ENCODE assay signal across 1 cellular context in the genomic region with DNA sequence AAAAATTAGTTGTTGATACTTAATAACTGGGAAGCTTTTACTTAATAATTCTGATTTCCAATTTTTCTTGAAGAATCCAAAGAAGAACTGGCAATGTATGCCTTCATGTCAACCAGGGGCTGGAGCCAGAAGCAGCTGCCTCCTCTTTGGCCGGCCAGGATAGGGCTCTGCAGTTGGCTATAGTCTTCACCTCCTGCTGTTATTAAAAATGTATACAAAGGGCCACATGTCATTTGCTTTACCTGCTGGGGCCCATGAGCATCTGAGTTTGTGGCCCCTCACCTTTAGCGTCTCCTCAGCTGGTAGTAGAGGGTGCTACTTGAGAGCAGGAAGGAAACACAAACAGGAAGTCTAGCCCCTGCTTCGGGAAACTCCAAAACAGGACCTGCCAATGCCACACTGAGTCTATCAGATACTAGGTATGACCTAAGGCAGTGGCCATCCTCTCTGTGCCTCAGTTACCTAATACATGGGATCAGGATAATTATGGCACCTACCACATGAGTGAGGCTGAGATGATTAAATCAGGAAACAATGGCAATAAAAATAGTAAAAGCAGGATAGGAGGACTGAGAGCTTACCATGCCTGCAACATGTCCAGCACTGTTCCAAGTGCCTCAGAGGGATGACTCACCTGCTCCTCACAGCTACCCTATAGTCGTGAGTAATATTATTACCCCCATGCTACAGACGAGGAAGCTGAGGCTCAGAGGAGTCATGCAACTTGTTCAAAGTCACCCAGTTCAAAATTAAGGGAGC.
TF ChIP-seq lines count a peak whose summit lies in the region.

No MANE protein-coding gene starts in this region.

TF ChIP-seq in HCT116, 20 proteins besides CTCF, POLR2A, EP300 and RAD21 (continued from another document):
- peak; percentile 29 for TF ChIP-seq YY1 (IDR thresholded peaks at IDR 0.05; ENCODE audit: extremely low read depth, insufficient replicate concordance, low read depth, low read length)
- TF ChIP-seq SP1 (IDR thresholded peaks at IDR 0.05; ENCODE audit: low read depth) = no peak; the same call in 1 of the 2 replicates
